ENCODE assay signal across 28 cellular contexts in the genomic region with DNA sequence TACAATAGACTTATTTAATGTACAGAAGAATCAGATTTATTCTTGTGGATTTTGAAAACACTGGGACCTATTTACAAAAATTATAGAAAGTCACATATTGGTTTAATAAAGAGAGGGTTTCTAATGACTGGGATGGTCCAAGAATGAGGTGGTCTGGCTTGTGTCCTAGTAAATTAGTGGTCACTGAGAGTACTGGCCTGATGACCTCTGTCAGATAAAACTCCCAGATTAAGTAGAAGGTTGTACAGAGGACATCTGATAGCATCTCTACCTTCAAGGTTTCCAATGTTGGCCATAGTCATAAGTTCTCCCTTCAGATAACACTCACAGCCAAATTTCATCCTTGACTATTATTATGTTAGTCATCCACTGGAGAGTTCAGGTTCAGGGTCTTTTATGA.
"Had no signal": no experiment of that assay in that cellular context is flagged by ENCODE, and none has a peak within 500 bp of the region (broad histone marks: within the 10 kb centered on the region; RNA-seq: fewer than 3 reads in every experiment).

No MANE protein-coding gene starts in this region.

- H3K4me3 ChIP-seq: colonic mucosa, coronary artery, dorsolateral prefrontal cortex, esophagus muscularis mucosa, esophagus squamous epithelium, gastrocnemius medialis, gastroesophageal sphincter, heart left ventricle, heart right ventricle, hepatocyte had no signal

- FAIRE-seq: endometrium, endothelial cell of umbilical vein, frontal cortex had no signal

- H3K27ac ChIP-seq: colonic mucosa, coronary artery, dorsolateral prefrontal cortex, epithelial cell of prostate, esophagus muscularis mucosa, esophagus squamous epithelium, foreskin keratinocyte, gastrocnemius medialis, gastroesophageal sphincter, heart left ventricle, heart right ventricle, hepatocyte had no signal

- H2AFZ ChIP-seq: hepatocyte had no signal

- H3K9me3 ChIP-seq: colonic mucosa, esophagus muscularis mucosa, esophagus squamous epithelium, gastrocnemius medialis, gastroesophageal sphincter had no signal

- DNase-seq: colonic mucosa; cortex of kidney; dermis blood vessel endothelial cell; dorsolateral prefrontal cortex; effector CD4-positive, alpha-beta T cell; effector CD8-positive, alpha-beta T cell; effector memory CD4-positive, alpha-beta T cell; effector memory CD8-positive, alpha-beta T cell; endodermal cell; erythroblast; esophagus squamous epithelium; foreskin fibroblast; foreskin keratinocyte; foreskin melanocyte; gastrocnemius medialis; glutamatergic neuron; head of caudate nucleus; heart left ventricle; heart right ventricle had no signal

- H3K79me2 ChIP-seq: hepatocyte had no signal

- H3K27me3 ChIP-seq: colonic mucosa, dorsolateral prefrontal cortex, esophagus muscularis mucosa, esophagus squamous epithelium, foreskin keratinocyte, gastrocnemius medialis, gastroesophageal sphincter, heart left ventricle, heart right ventricle, hepatocyte had no signal

- H3K4me2 ChIP-seq: hepatocyte had no signal

- H3K4me1 ChIP-seq: colonic mucosa, esophagus muscularis mucosa, esophagus squamous epithelium, foreskin keratinocyte, gastrocnemius medialis, gastroesophageal sphincter, heart left ventricle, heart right ventricle had no signal

- H3K36me3 ChIP-seq: colonic mucosa, esophagus muscularis mucosa, esophagus squamous epithelium, gastrocnemius medialis, gastroesophageal sphincter, heart left ventricle, heart right ventricle had no signal

- ATAC-seq: effector memory CD8-positive, alpha-beta T cell; esophagus mucosa; foreskin keratinocyte; gastrocnemius medialis; gastroesophageal sphincter; heart left ventricle; heart right ventricle had no signal
